8 cellular contexts compared by ENCODE assay signal in the genomic region with DNA sequence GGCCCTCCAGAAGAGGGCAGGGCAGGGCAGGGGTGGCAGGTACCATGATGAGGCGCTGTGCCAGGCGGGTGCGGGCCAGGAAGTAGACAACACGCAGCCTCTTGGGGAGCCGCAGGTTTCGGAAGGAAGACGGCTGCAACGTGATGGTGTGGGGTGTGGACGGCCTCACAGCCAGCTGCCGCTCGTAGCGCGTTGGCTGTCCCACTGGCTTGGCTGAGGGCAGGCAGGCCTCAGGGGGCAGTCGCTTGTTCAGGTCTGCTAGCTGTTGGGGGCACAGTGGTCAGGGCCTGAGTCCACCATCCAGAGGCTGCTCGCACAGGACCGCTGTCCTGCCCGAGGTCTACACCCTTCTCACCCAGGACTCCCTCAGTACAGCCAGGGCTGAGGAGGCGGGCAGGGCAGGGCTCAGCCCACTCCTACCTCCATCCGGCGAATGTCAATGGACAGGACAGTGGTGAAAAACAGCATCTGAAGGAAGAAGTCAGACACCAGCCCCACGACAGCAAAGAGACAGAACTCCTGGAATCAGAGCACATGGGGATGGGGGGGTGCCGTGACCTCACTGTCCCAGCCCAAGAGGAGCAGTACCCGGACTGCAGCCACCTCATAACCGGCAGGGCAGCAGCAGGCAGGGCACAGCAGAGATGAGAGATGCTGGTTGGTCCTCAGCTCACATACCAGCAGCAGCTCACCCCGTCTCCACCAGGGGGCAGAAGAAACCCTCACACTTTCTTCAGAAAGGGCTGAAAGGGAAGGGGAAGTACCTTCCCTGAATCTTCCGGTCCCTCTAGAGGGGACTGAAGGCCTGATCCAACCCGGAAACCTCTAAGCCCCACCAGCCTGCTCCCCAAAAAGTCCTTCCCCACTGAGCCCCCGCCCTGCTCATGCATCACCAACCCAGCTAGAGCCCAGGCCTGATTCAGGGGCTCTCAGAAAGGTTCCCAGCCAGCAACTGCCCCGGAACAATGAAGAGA. TPM values are rescaled to one million over a fixed set of nuclear protein-coding genes. Genes with fewer than 3 reads are reported as not detected.
A peak's percentile ranks its signal among the peaks of the same experiment; 100 is the strongest.
DNase-seq lines count a peak whose midpoint lies in the region; ATAC-seq, FAIRE-seq and TF ChIP-seq lines count a peak whose summit lies in the region.

No MANE protein-coding gene starts in this region.

- no peak for FAIRE-seq in D721Med (lab: Jason Lieb, UNC)

- H3K4me1 ChIP-seq in KMS-11 (ENCODE audit: low read depth, poor library complexity, severe bottlenecking): peaks cover 5% of the 10 kb centered on the region
- peaks cover 22% of the 10 kb centered on the region for H3K4me1 ChIP-seq in suprapubic skin

- H2AFZ ChIP-seq in KMS-11 (ENCODE audit: low read depth): peak overlapping the region; percentile 41; the same call in 1 of the 2 replicates

- H3K27me3 ChIP-seq in KMS-11 (ENCODE audit: insufficient read depth, low read depth): no peaks in the 10 kb centered on the region
- no peaks in the 10 kb centered on the region for H3K27me3 ChIP-seq in suprapubic skin

- H3K79me2 ChIP-seq in KMS-11 (ENCODE audit: insufficient read depth, low read depth): no peaks in the 10 kb centered on the region

- no peaks in the 10 kb centered on the region for H4K20me1 ChIP-seq in KMS-11 (ENCODE audit: insufficient read depth)

- H3K9ac ChIP-seq in KMS-11: peak overlapping the region; percentile 46; the same call in 1 of the 2 replicates

- TF ChIP-seq CTCF in D721Med (IDR thresholded peaks at IDR 0.05; ENCODE audit: insufficient read depth, missing control alignments): peak; percentile 88
- peak; percentile 72 for TF ChIP-seq CTCF in KMS-11 (conservative IDR thresholded peaks at IDR 0.05; ENCODE audit: low read depth, low read length)
- peak in 2 of 3 donors; percentile 56 to 74 for TF ChIP-seq CTCF in omental fat pad (IDR thresholded peaks at IDR 0.05)
- TF ChIP-seq CTCF in suprapubic skin (IDR thresholded peaks at IDR 0.05): peak; percentile 93 to 94

- no peak overlapping the region for H3K4me3 ChIP-seq in KMS-11 (IDR thresholded peaks at IDR 0.05; ENCODE audit: insufficient read depth, low read depth, low read length)
- H3K4me3 ChIP-seq in suprapubic skin: no peak overlapping the region

- peak; percentile 78 for ATAC-seq in GM21515 (IDR thresholded peaks at IDR 0.05; ENCODE audit: unreplicated experiment)
- ATAC-seq in omental fat pad (ENCODE audit: low FRiP score): peak; percentile 54

- 35% methylated on average over 8 of the region's 29 CpGs for WGBS in suprapubic skin

- H3K4me2 ChIP-seq in KMS-11: peak overlapping the region; percentile 36; the same call in 1 of the 2 replicates

- H3K36me3 ChIP-seq in KMS-11 (ENCODE audit: insufficient read depth) (no peaks in the 10 kb centered on the region), suprapubic skin (peaks cover 76% of the 10 kb centered on the region)

- H3K27ac ChIP-seq in KMS-11: peak overlapping the region; percentile 44; the same call in 1 of the 2 replicates
- H3K27ac ChIP-seq in suprapubic skin: peak overlapping the region; percentile 45

- TF ChIP-seq POLR2A in suprapubic skin (IDR thresholded peaks at IDR 0.05): no peak

- no peaks in the 10 kb centered on the region for H3K9me3 ChIP-seq in suprapubic skin

- TF ChIP-seq EP300 in suprapubic skin (IDR thresholded peaks at IDR 0.05): no peak

- DNase-seq in D721Med (ENCODE audit: insufficient read length, low spot score) (peak; percentile 87), SIG-M5 treated with dmso at 0.1 percent for 504 hours (lab: John Stamatoyannopoulos, UW; ENCODE audit: unreplicated experiment) (peak; percentile 95), germinal center (ENCODE audit: low spot score) (peak; percentile 91), omental fat pad (ENCODE audit: low spot score) (peak; percentile 87), suprapubic skin (ENCODE audit: low spot score in 2 of 2) (peak; percentile 94 to 96)
- peak; percentile 89 for DNase-seq in activated naive CD4-positive, alpha-beta T cell treated with Interleukin-2 at 50 U/mL for 16 hours

RNA-seq across cellular contexts. Expression of gene PTPN23, which starts 40.0 kb away (rescaled TPM):
- total RNA-seq in omental fat pad: 10 to 100 TPM; 14.0 to 61.0 (median 30.2) TPM
- total RNA-seq in suprapubic skin: 100 to 1,000 TPM in 1 of 4 donors, 10 to 100 TPM in 3; 45.9 to 135 (median 61.1) TPM

RNA-seq across cellular contexts. Expression of gene SCAP, which starts 54.9 kb away (rescaled TPM):
- total RNA-seq in omental fat pad: 10 to 100 TPM; 57.7 to 83.2 (median 78.7) TPM
- 100 to 1,000 TPM; 142 to 195 (median 151) TPM for total RNA-seq in suprapubic skin
